Comparison of ENCODE assay signal across 28 cellular contexts in genomic region chr7:141588912-141589311, GRCh38.
"Had no signal": no experiment of that assay in that cellular context is flagged by ENCODE, and none has a peak within 500 bp of the region (broad histone marks: within the 10 kb centered on the region; RNA-seq: fewer than 3 reads in every experiment).

No MANE protein-coding gene starts in this region.

- H3K4me3 ChIP-seq: gastrocnemius medialis, lung, mucosa of descending colon, psoas muscle, sigmoid colon, stomach, thyroid gland, vagina had no signal

- DNase-seq: effector CD8-positive, alpha-beta T cell; endodermal cell; foreskin fibroblast; gastrocnemius medialis; head of caudate nucleus; kidney; mucosa of descending colon; naive B cell; nephron progenitor cell; nucleus accumbens; psoas muscle; right cardiac atrium; sigmoid colon; stimulated activated CD4-positive, alpha-beta T cell treated with anti-CD3 and anti-CD28 coated beads, Interleukin-2, amount 100 ng/mL, for 24 hours; stimulated activated CD4-positive, alpha-beta T cell treated with anti-CD3 and anti-CD28 coated beads, Interleukin-4, amount 100 ng/mL, for 24 hours; stomach; thyroid gland; trophoblast cell had no signal

- H3K4me1 Mint-ChIP-seq: nephron progenitor cell had no signal

- H3K27me3 Mint-ChIP-seq: dendritic cell treated with granulocyte-macrophage colony-stimulating factor and Interleukin-4, amounts not matched to agents 40 ng/mL and 50 ng/mL, for 4 days; memory B cell; naive B cell; stimulated activated memory B cell treated with anti-CD40 and anti-IgM and Interleukin-4, amounts not matched to agents 10 μg/mL and 1 μg/mL and 100 μg/mL, for 72 hours had no signal

- H3K27ac ChIP-seq: epithelial cell of prostate, gastrocnemius medialis, psoas muscle, sigmoid colon, stomach, thyroid gland, vagina had no signal

- ATAC-seq: esophagus mucosa; gastrocnemius medialis; left lobe of liver; mucosa of descending colon; psoas muscle; right cardiac atrium; stimulated activated memory B cell treated with anti-CD40 and anti-IgM and Interleukin-4, amounts not matched to agents 10 μg/mL and 1 μg/mL and 100 μg/mL, for 72 hours had no signal

- H3K27me3 ChIP-seq: gastrocnemius medialis, sigmoid colon, stomach, thyroid gland, vagina had no signal

- H3K4me3 Mint-ChIP-seq: dendritic cell treated with granulocyte-macrophage colony-stimulating factor and Interleukin-4, amounts not matched to agents 40 ng/mL and 50 ng/mL, for 4 days; endodermal cell; memory B cell; mesothelial cell of epicardium; naive B cell; nephron progenitor cell; stimulated activated memory B cell treated with anti-CD40 and anti-IgM and Interleukin-4, amounts not matched to agents 10 μg/mL and 1 μg/mL and 100 μg/mL, for 72 hours had no signal

- H3K27ac Mint-ChIP-seq: dendritic cell treated with granulocyte-macrophage colony-stimulating factor and Interleukin-4, amounts not matched to agents 40 ng/mL and 50 ng/mL, for 4 days; endodermal cell; memory B cell; mesothelial cell of epicardium; naive B cell; nephron progenitor cell; stimulated activated memory B cell treated with anti-CD40 and anti-IgM and Interleukin-4, amounts not matched to agents 10 μg/mL and 1 μg/mL and 100 μg/mL, for 72 hours had no signal

- H3K9me3 ChIP-seq: gastrocnemius medialis, mucosa of descending colon, psoas muscle, sigmoid colon, stomach, thyroid gland, vagina had no signal

- FAIRE-seq: colon, kidney had no signal

- H3K36me3 ChIP-seq: gastrocnemius medialis, thyroid gland had no signal

- H3K4me1 ChIP-seq: stomach had no signal

- H3K9me3 Mint-ChIP-seq: dendritic cell treated with granulocyte-macrophage colony-stimulating factor and Interleukin-4, amounts not matched to agents 40 ng/mL and 50 ng/mL, for 4 days; endodermal cell; memory B cell; mesothelial cell of epicardium; nephron progenitor cell; stimulated activated memory B cell treated with anti-CD40 and anti-IgM and Interleukin-4, amounts not matched to agents 10 μg/mL and 1 μg/mL and 100 μg/mL, for 72 hours had no signal
